8 cellular contexts compared by ENCODE assay signal in the genomic region with DNA sequence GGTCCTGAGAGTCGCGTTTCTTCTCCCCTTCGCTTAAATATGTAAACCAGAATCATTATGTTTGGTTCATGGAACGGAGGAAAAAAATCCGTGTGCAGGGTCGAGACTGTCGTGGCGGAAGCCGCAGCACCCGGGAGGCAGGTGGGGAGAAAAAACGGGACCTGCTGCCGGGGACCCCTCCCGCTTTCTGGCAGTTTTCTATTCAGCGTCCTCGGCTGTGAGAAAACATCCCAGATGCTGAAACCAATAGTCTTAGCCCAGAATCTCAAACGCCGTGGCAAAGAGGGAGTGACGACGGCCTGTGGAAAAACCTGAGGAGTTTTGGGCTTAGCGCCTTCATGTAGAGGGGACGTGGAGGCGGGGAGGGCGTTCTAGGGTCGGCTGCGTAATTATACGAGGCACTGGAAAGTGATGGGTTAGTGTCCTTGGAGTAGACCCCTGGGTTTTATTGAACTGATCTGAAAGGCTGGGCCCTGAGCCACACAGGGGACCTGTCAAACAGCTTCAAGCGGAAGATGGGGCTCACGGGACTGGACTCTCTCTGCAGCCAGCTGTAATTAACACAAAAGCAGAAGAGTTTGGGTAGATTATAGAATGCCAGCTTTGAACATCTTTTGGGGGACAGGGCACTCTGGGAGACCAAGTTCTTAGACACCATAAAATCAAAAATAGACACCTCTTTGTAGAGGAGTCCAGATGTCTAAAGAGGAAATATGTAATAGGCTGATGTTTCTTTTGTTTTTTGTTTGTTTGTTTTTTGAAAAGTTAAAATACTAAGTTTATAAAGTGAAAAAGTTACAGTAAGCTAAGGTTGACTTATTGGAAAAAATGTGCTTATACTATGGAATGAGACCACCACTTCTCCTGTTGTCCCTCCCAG. TPM values are rescaled to one million over a fixed set of nuclear protein-coding genes. Genes with fewer than 3 reads are reported as not detected.
DNase-seq lines count a peak whose midpoint lies in the region; ATAC-seq, FAIRE-seq and TF ChIP-seq lines count a peak whose summit lies in the region.

No MANE protein-coding gene starts in this region.

- TF ChIP-seq CTCF in Caco-2 (IDR thresholded peaks at IDR 0.05; ENCODE audit: insufficient read depth in 1 of 2, low read depth in 1 of 2, low read length in 1 of 2, severe bottlenecking in 1 of 2, unreplicated experiment in 1 of 2): no peak
- TF ChIP-seq CTCF in chondrocyte (IDR thresholded peaks at IDR 0.05): no peak
- no peak for TF ChIP-seq CTCF in HepG2 (CRISPR knock-in tag; IDR thresholded peaks at IDR 0.05)

- H3K9me3 ChIP-seq in Caco-2 (no peaks in the 10 kb centered on the region), T-helper 17 cell (ENCODE audit: control insufficient read depth, low read length, poor library complexity, severe bottlenecking) (no peaks in the 10 kb centered on the region), HepG2 (ENCODE audit: low read length) (no peaks in the 10 kb centered on the region)

- CTCF ChIA-PET in Caco-2 (lab: Charles Lee): interaction anchor here (0.8 to 3.3 kb wide), 2 partner anchors 76 to 134 kb away, joined by 3 to 10 read pairs; no protein-coding TSS in a partner anchor
- CTCF ChIA-PET in HepG2 (lab: Yijun Ruan, JAX; ENCODE audit: low intra/inter-chr PET ratio, low total read pairs): interaction anchor here (0.8 kb wide), 1 partner anchor 96 kb away, joined by 3 read pairs; no protein-coding TSS in a partner anchor

- H3K36me3 ChIP-seq in Caco-2 (ENCODE audit: control insufficient read depth, insufficient read depth, low read length) (no peaks in the 10 kb centered on the region), HepG2 (replicated peaks in 1 of 2; ENCODE audit: control insufficient read depth in 1 of 2, insufficient read depth in 2 of 2, low read length in 2 of 2) (peaks cover 0 to 10% of the 10 kb centered on the region in 2 experiments; a peak in 2 of 5 replicates)

- no peak for TF ChIP-seq POLR2A in HepG2 (IDR thresholded peaks at IDR 0.05; ENCODE audit: insufficient read depth in 1 of 2, low read depth in 2 of 2, low read length in 2 of 2)

- H3K4me1 ChIP-seq in Caco-2 (no peaks in the 10 kb centered on the region), HepG2 (ENCODE audit: insufficient read depth, low read length) (peaks cover 34% of the 10 kb centered on the region)

- under 1% methylated on average over 28 of the region's 28 CpGs for WGBS in HepG2 (ENCODE audit: low lambda C conversion rate)

- H3K36me3 Mint-ChIP-seq in Caco-2 (ENCODE audit: insufficient read depth, unreplicated experiment): peaks cover 25% of the 10 kb centered on the region
- peaks cover 5% of the 10 kb centered on the region for H3K36me3 Mint-ChIP-seq in T-helper 17 cell (ENCODE audit: low read depth)
- H3K36me3 Mint-ChIP-seq in chondrocyte (ENCODE audit: low read depth): no peaks in the 10 kb centered on the region

- H2AFZ ChIP-seq in HepG2 (ENCODE audit: low read length): peak overlapping the region; percentile 80

- intact Hi-C loops in Caco-2 (cut with micrococcal nuclease; ENCODE audit: unreplicated experiment): loop anchor here (1.0 to 5.0 kb wide), 2 partner anchors 54 to 77 kb away; a partner anchor contains a TSS
- intact Hi-C loops in HepG2 (cut with micrococcal nuclease; ENCODE audit: unreplicated experiment): no loop called here

- H3K27ac Mint-ChIP-seq in Caco-2 (ENCODE audit: unreplicated experiment) (peak overlapping the region; percentile 99), T-helper 17 cell (peak overlapping the region; percentile 94), chondrocyte (ENCODE audit: unreplicated experiment) (peak overlapping the region; percentile 99)

- H3K4me3 ChIP-seq in Caco-2 (ENCODE audit: low read depth, low read length) (peak overlapping the region; percentile 70), HepG2 (replicated peaks in 1 of 3; ENCODE audit: insufficient read depth in 1 of 3, low read depth in 2 of 3, low read length in 3 of 3) (peak overlapping the region; percentile 70 to 96 (median 85))

- H3K27me3 ChIP-seq in Caco-2 (replicated peaks; ENCODE audit: control insufficient read depth, insufficient read depth, low read length): no peaks in the 10 kb centered on the region
- peaks cover 0 to 21% of the 10 kb centered on the region in 2 experiments; a peak in 3 of 5 replicates for H3K27me3 ChIP-seq in HepG2 (ENCODE audit: control insufficient read depth in 1 of 2, insufficient read depth in 2 of 2, low read length in 2 of 2)

- TF ChIP-seq EP300 in HepG2 (IDR thresholded peaks at IDR 0.05; ENCODE audit: low read depth in 2 of 2, low read length in 2 of 2): no peak
- TF ChIP-seq EP300 in HepG2 (CRISPR knock-in tag; IDR thresholded peaks at IDR 0.05; ENCODE audit: borderline replicate concordance): no peak

- no peak for FAIRE-seq in HepG2 (lab: Jason Lieb, UNC)

- peak in 1 of 2 experiments; percentile 24 for DNase-seq in Caco-2
- peak; percentile 28 for DNase-seq in HT-29 (ENCODE audit: low spot score)
- DNase-seq in T-helper 17 cell: peak in 1 of 3 donors; percentile 10
- DNase-seq in chondrocyte (ENCODE audit: low spot score): no peak
- DNase-seq in HepG2 (ENCODE audit: low spot score): no peak
- peak; percentile 3 for DNase-seq in stimulated activated naive CD4-positive, alpha-beta T cell treated with Interleukin-2 at 50 U/mL for 16 hours (lab: John Stamatoyannopoulos, UW)
- DNase-seq in NCI-H128 (lab: John Stamatoyannopoulos, UW; ENCODE audit: unreplicated experiment): no peak
- DNase-seq in cerebellar nuclear complex (lab: John Stamatoyannopoulos, UW): no peak

- H3K79me2 ChIP-seq in HepG2 (ENCODE audit: insufficient read depth, low read length): peaks cover 34% of the 10 kb centered on the region

- POLR2A ChIA-PET in Caco-2 (lab: Charles Lee): interaction anchor here (0.5 to 1.4 kb wide), 7 partner anchors 8 to 520 kb away, joined by 3 to 9 read pairs (median 4); no protein-coding TSS in a partner anchor
- POLR2A ChIA-PET in HepG2 (lab: Yijun Ruan, JAX): interaction anchor here (1.0 kb wide), 1 partner anchor 9 kb away, joined by 3 read pairs; no protein-coding TSS in a partner anchor

- peak; percentile 0 for ATAC-seq in T-helper 17 cell
- ATAC-seq in HepG2: peak; percentile 37

- in situ Hi-C loops in HepG2 (cut with HindIII; ENCODE audit: extremely low pct_ligation_motif_present, low pct_unique_long_range_greater_than_20kb): no loop called here

- peak overlapping the region; percentile 94 for H3K4me2 ChIP-seq in HepG2 (ENCODE audit: low read depth, low read length)

- H4K20me1 ChIP-seq in HepG2 (ENCODE audit: insufficient read depth, low read length): no peaks in the 10 kb centered on the region

- peak overlapping the region; percentile 76 for H3K9ac ChIP-seq in HepG2 (ENCODE audit: insufficient read depth, low read depth, low read length)

- H3K4me1 Mint-ChIP-seq in Caco-2 (ENCODE audit: low read depth, unreplicated experiment): peaks cover 15% of the 10 kb centered on the region
- H3K4me1 Mint-ChIP-seq in T-helper 17 cell: peaks cover 8% of the 10 kb centered on the region
- H3K4me1 Mint-ChIP-seq in chondrocyte (ENCODE audit: low read depth): peaks cover 35% of the 10 kb centered on the region

- H3K27me3 Mint-ChIP-seq in Caco-2 (ENCODE audit: insufficient read depth, unreplicated experiment) (no peaks in the 10 kb centered on the region), T-helper 17 cell (no peaks in the 10 kb centered on the region), chondrocyte (ENCODE audit: low read depth) (no peaks in the 10 kb centered on the region)

- H3K4me3 Mint-ChIP-seq in Caco-2 (ENCODE audit: unreplicated experiment): peak overlapping the region; percentile 100
- H3K4me3 Mint-ChIP-seq in T-helper 17 cell: peak overlapping the region; percentile 99
- peak overlapping the region; percentile 100 for H3K4me3 Mint-ChIP-seq in chondrocyte (ENCODE audit: unreplicated experiment)

- TSS peak; percentile 99 for BruUV-seq in Caco-2 (replicated peaks; lab: Mats Ljungman, UMichigan)
- TSS peak; percentile 99 for BruUV-seq in HepG2 (replicated peaks; lab: Mats Ljungman, UMichigan)

- TF ChIP-seq RAD21 in HepG2 (CRISPR knock-in tag; IDR thresholded peaks at IDR 0.05): no peak

- peak overlapping the region; percentile 69 for H3K27ac ChIP-seq in HepG2 (ENCODE audit: extremely low read length, insufficient read depth, low read length)

- H3K9me3 Mint-ChIP-seq in Caco-2 (ENCODE audit: unreplicated experiment): no peaks in the 10 kb centered on the region
- H3K9me3 Mint-ChIP-seq in chondrocyte (ENCODE audit: low read depth): no peaks in the 10 kb centered on the region

RNA-seq across cellular contexts. Expression of a gene that starts 0.8 kb away (rescaled TPM):
- total RNA-seq in Caco-2 (2022): 59.1 and 60.7 TPM in 2 replicates
- 36.9 and 37.5 TPM in 2 replicates for total RNA-seq in HT-29 (2014; rRNA removed; shearing (Covaris generic))
- total RNA-seq in T-helper 17 cell: 1 to 10 TPM; 3.2 to 8.6 TPM
- 7.1 to 7.8 TPM (median 7.6 TPM) in 3 replicates for total RNA-seq in chondrocyte
- 52.6 and 84.1 TPM in 2 replicates for total RNA-seq in HepG2 (2016; rRNA removed; fragmentation: Illumina TruSeq; extraction: Trizol)
- 14.4 and 21.2 TPM in 2 replicates for total RNA-seq in HepG2 (2016; cell fraction: cytosol; rRNA removed; fragmentation: Illumina TruSeq; extraction: Trizol; ENCODE audit: low read depth)
- 53.4 and 80.3 TPM in 2 replicates for total RNA-seq in HepG2 (2016; cell fraction: insoluble cytoplasmic fraction; rRNA removed; fragmentation: Illumina TruSeq; extraction: Trizol)
- total RNA-seq in HepG2 (2016; cell fraction: membrane; rRNA removed; fragmentation: Illumina TruSeq; extraction: Trizol): 21.2 and 25.6 TPM in 2 replicates
- total RNA-seq in HepG2 (2016; cell fraction: nucleus; rRNA removed; fragmentation: Illumina TruSeq; extraction: Trizol): 62.6 and 67.1 TPM in 2 replicates
- 15.2 and 27.8 TPM in 2 replicates for polyA plus RNA-seq in HepG2 (2011; rRNA removed)
- 12.7 and 14.5 TPM in 2 replicates for polyA plus RNA-seq in HepG2 (2011; cell fraction: cytosol; rRNA removed)
- 11.0 and 14.9 TPM in 2 replicates for polyA plus RNA-seq in HepG2 (2011; cell fraction: nucleus; rRNA removed)
- polyA plus RNA-seq in HepG2 (2012): 12.0 and 29.8 TPM in 2 replicates
- 6.3 and 8.5 TPM in 2 replicates for polyA plus RNA-seq in HepG2 (2016; cell fraction: cytosol; fragmentation: Illumina TruSeq; extraction: Trizol; ENCODE audit: low read depth)
- 66.9 and 69.6 TPM in 2 replicates for polyA plus RNA-seq in HepG2 (2016; cell fraction: insoluble cytoplasmic fraction; fragmentation: Illumina TruSeq; extraction: Trizol; ENCODE audit: low read depth)
- polyA plus RNA-seq in HepG2 (2016; cell fraction: membrane; fragmentation: Illumina TruSeq; extraction: Trizol; ENCODE audit: low read depth): 8.4 and 12.9 TPM in 2 replicates
- 38.8 and 40.6 TPM in 2 replicates for polyA plus RNA-seq in HepG2 (2016; cell fraction: nucleus; fragmentation: Illumina TruSeq; extraction: Trizol; ENCODE audit: insufficient read depth, low read depth)
- 37.0 and 58.7 TPM in 2 replicates for polyA minus RNA-seq in HepG2 (2011; rRNA and poly(A)+ RNA removed; ENCODE audit: low replicate concordance)
- polyA minus RNA-seq in HepG2 (2011; cell fraction: cytosol; rRNA and poly(A)+ RNA removed): 18.4 and 31.0 TPM in 2 replicates
- polyA minus RNA-seq in HepG2 (2011; cell fraction: nucleus; rRNA and poly(A)+ RNA removed): 74.3 and 94.2 TPM in 2 replicates

RNA-seq across cellular contexts. Expression of a gene that starts 53.7 kb away (rescaled TPM):
- total RNA-seq in Caco-2 (2022): 2.6 and 2.9 TPM in 2 replicates
- total RNA-seq in HT-29 (2014; rRNA removed; shearing (Covaris generic)): 3.9 and 5.3 TPM in 2 replicates
- not detected for total RNA-seq in T-helper 17 cell
- not detected in 3 replicates for total RNA-seq in chondrocyte
- not detected in 2 replicates for total RNA-seq in HepG2 (2016; rRNA removed; fragmentation: Illumina TruSeq; extraction: Trizol)
- not detected in 2 replicates for total RNA-seq in HepG2 (2016; cell fraction: cytosol; rRNA removed; fragmentation: Illumina TruSeq; extraction: Trizol; ENCODE audit: low read depth)
- total RNA-seq in HepG2 (2016; cell fraction: insoluble cytoplasmic fraction; rRNA removed; fragmentation: Illumina TruSeq; extraction: Trizol): not detected in 2 replicates
- total RNA-seq in HepG2 (2016; cell fraction: membrane; rRNA removed; fragmentation: Illumina TruSeq; extraction: Trizol): not detected in 2 replicates
- total RNA-seq in HepG2 (2016; cell fraction: nucleus; rRNA removed; fragmentation: Illumina TruSeq; extraction: Trizol): not detected in 2 replicates
- polyA plus RNA-seq in HepG2 (2011; rRNA removed): not detected in 2 replicates
- not detected in 2 replicates for polyA plus RNA-seq in HepG2 (2011; cell fraction: cytosol; rRNA removed)
- polyA plus RNA-seq in HepG2 (2011; cell fraction: nucleus; rRNA removed): not detected in 2 replicates
- polyA plus RNA-seq in HepG2 (2012): 0.11 TPM in 1 of 2 replicates, not detected in the other
- polyA plus RNA-seq in HepG2 (2016; cell fraction: cytosol; fragmentation: Illumina TruSeq; extraction: Trizol; ENCODE audit: low read depth): not detected in 2 replicates
- not detected in 2 replicates for polyA plus RNA-seq in HepG2 (2016; cell fraction: insoluble cytoplasmic fraction; fragmentation: Illumina TruSeq; extraction: Trizol; ENCODE audit: low read depth)
- polyA plus RNA-seq in HepG2 (2016; cell fraction: membrane; fragmentation: Illumina TruSeq; extraction: Trizol; ENCODE audit: low read depth): not detected in 2 replicates
- not detected in 2 replicates for polyA plus RNA-seq in HepG2 (2016; cell fraction: nucleus; fragmentation: Illumina TruSeq; extraction: Trizol; ENCODE audit: insufficient read depth, low read depth)
- not detected in 2 replicates for polyA minus RNA-seq in HepG2 (2011; rRNA and poly(A)+ RNA removed; ENCODE audit: low replicate concordance)
- polyA minus RNA-seq in HepG2 (2011; cell fraction: cytosol; rRNA and poly(A)+ RNA removed): not detected in 2 replicates
- polyA minus RNA-seq in HepG2 (2011; cell fraction: nucleus; rRNA and poly(A)+ RNA removed): not detected in 2 replicates

Comparison
In these comparisons a context has a peak if more than half of its experiments do, and no peak if none do; other contexts are left out.
1. DNase-seq: peak in HT-29 (single experiment) and stimulated activated naive CD4-positive, alpha-beta T cell treated with Interleukin-2 at 50 U/mL for 16 hours (single experiment); none in chondrocyte (single experiment), HepG2 (single experiment), NCI-H128 (single experiment) and cerebellar nuclear complex (0 of 2).
2. Peak in every context shown above with its lines, with median percentiles within 50 percentile points of each other: H3K27ac Mint-ChIP-seq and H3K4me3 Mint-ChIP-seq.